Comparison of ENCODE assay signal across 10 cellular contexts in the genomic region with DNA sequence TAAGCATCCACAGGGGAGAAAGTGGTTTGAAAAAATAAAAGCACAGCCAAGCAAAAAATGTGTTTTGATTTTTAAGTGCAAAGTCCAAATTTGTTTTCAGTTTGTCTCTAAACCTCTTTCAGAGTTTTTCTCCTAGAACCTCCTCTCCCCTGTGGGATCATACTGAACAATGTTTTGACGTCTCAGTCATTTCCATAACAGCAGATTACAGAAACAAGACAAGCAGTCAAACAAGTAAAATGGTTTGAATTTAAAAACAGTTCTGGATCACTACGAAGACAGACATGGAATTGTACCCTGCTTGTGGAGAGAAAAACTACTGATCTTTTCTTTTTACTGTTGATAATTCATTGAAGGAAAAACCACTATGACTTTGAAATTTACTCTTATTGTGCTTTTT.
"Had no signal": no experiment of that assay in that cellular context is flagged by ENCODE, and none has a peak within 500 bp of the region (broad histone marks: within the 10 kb centered on the region; RNA-seq: fewer than 3 reads in every experiment).

No MANE protein-coding gene starts in this region.

- H3K9me3 ChIP-seq: HAP-1 had no signal

- H3K4me3 ChIP-seq: GM23248, GM23338, HAP-1 had no signal

- H3K27ac ChIP-seq: GM23248 had no signal

- H3K4me3 Mint-ChIP-seq: GM23338, H9, HFFc6 had no signal

- DNase-seq: GM23248, GOT3, H7, H9, HCEC 1CT, HFFc6 had no signal

- H2AFZ ChIP-seq: GM23248, GM23338 had no signal

- H3K4me1 ChIP-seq: HAP-1 had no signal

- H3K9ac ChIP-seq: GM23248 had no signal

- ATAC-seq: GM23338, HCT116 had no signal

- H3K4me2 ChIP-seq: GM23338 had no signal

- H3K4me1 Mint-ChIP-seq: GM23338, H9 had no signal

- H3K27ac Mint-ChIP-seq: GM23338, H9, HFFc6 had no signal

- H3K36me3 ChIP-seq: HAP-1 had no signal

- FAIRE-seq: H54 had no signal
